ENCODE assay signal across 18 cellular contexts in the genomic region with DNA sequence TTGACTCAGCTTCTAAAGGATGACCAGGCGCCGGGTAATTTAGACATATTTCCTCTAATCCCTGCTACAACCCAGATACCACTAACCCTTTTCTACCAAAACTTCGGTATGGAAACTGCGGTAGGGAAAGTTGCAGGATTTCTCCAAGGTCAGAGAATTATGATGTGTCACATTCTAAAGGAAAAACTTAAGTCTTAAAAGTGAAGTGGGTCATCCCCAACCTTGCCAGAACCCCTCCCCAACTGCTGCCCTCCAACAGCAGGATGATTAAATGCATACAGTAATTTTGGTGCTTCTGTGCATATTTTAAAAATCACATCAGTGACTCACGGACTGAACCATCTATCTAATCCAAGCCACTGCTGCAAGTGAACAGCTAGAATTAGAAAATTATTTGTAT. TPM values are rescaled to one million over a fixed set of nuclear protein-coding genes. Genes with fewer than 3 reads are reported as not detected.
DNase-seq lines count a peak whose midpoint lies in the region; FAIRE-seq and TF ChIP-seq lines count a peak whose summit lies in the region.
"Had no signal": no experiment of that assay in that cellular context is flagged by ENCODE, and none has a peak within 500 bp of the region (broad histone marks: within the 10 kb centered on the region; RNA-seq: fewer than 3 reads in every experiment).

No MANE protein-coding gene starts in this region.

- H2AFZ ChIP-seq in smooth muscle cell (ENCODE audit: low read depth): no peak overlapping the region

- intact Hi-C loops in adrenal gland (cut with DNase I): no loop called here

- no peak for TF ChIP-seq CTCF in adrenal gland (IDR thresholded peaks at IDR 0.05)
- TF ChIP-seq CTCF in fibroblast of villous mesenchyme (IDR thresholded peaks at IDR 0.05; ENCODE audit: insufficient read depth, low read depth, low read length): no peak
- no peak for TF ChIP-seq CTCF in smooth muscle cell (IDR thresholded peaks at IDR 0.05; ENCODE audit: borderline replicate concordance, insufficient read depth, poor library complexity, severe bottlenecking)

- H3K4me1 ChIP-seq in adrenal gland (replicated peaks in 1 of 2) (peaks cover 11 to 77% of the 10 kb centered on the region in 2 donors), smooth muscle cell (ENCODE audit: low read depth) (peaks cover 16% of the 10 kb centered on the region)
- H3K4me1 ChIP-seq: SJSA1 had no signal

- H3K79me2 ChIP-seq in smooth muscle cell (ENCODE audit: low read depth): peaks cover 69% of the 10 kb centered on the region

- DNase-seq in EH (ENCODE audit: low read depth) (peak; percentile 62), adrenal gland (peak in 1 of 7 donors; percentile 23), fibroblast of villous mesenchyme (ENCODE audit: low read depth) (peak; percentile 58), smooth muscle cell (lab: John Stamatoyannopoulos, UW; ENCODE audit: unreplicated experiment) (no peak), frontal cortex (ENCODE audit: low spot score in 2 of 2) (no peak), NCI-H2107 (lab: John Stamatoyannopoulos, UW) (no peak), amniotic stem cell (lab: John Stamatoyannopoulos, UW) (no peak)
- DNase-seq in activated T-cell treated with anti-CD3 and anti-CD28 coated beads, Interleukin-2, amount 50 U/mL, for 1 hour: no peak
- DNase-seq: activated B cell treated with CpG ODN at 0.5 μM for 24 hours; activated CD8-positive, alpha-beta memory T cell treated with anti-CD3 and anti-CD28 coated beads for 24 hours; DMS 273 treated with DMSO at 0.1 percent for 48 hours; Kasumi-1; left lung; NCI-H1417; NCI-H774; stimulated activated CD4-positive, alpha-beta T cell treated with anti-CD3 and anti-CD28 coated beads, Interleukin-4, amount 100 ng/mL, for 1 hour had no signal

- peak overlapping the region; percentile 26 to 78 (median 49) for H3K27ac ChIP-seq in adrenal gland
- H3K27ac ChIP-seq in smooth muscle cell (ENCODE audit: low read depth): peak overlapping the region; percentile 77
- H3K27ac ChIP-seq: C4-2B, SJSA1 had no signal

- no peak overlapping the region for H3K9ac ChIP-seq in smooth muscle cell (ENCODE audit: low read depth)

- H4K20me1 ChIP-seq in smooth muscle cell (ENCODE audit: low read depth): peaks cover 61% of the 10 kb centered on the region

- H3K4me3 ChIP-seq in adrenal gland (no peak overlapping the region), fibroblast of villous mesenchyme (ENCODE audit: low read depth, low read length) (no peak overlapping the region), smooth muscle cell (no peak overlapping the region)
- H3K4me3 ChIP-seq: left lung, SJSA1 had no signal

- no peak for FAIRE-seq in frontal cortex (lab: Jason Lieb, UNC)

- TF ChIP-seq POLR2A in adrenal gland (IDR thresholded peaks at IDR 0.05): no peak

- H3K36me3 ChIP-seq in adrenal gland (replicated peaks in 1 of 2) (no peaks in the 10 kb centered on the region), smooth muscle cell (ENCODE audit: low read depth) (no peaks in the 10 kb centered on the region)
- H3K36me3 ChIP-seq: left lung, SJSA1 had no signal

- peaks cover 9% of the 10 kb centered on the region for H3F3A ChIP-seq in smooth muscle cell (ENCODE audit: low read depth)

- H3K27me3 ChIP-seq in adrenal gland: no peaks in the 10 kb centered on the region
- H3K27me3 ChIP-seq in smooth muscle cell (ENCODE audit: low read depth): no peaks in the 10 kb centered on the region
- H3K27me3 ChIP-seq: left lung, SJSA1 had no signal

- H3K4me2 ChIP-seq in smooth muscle cell: peak overlapping the region; percentile 70

- WGBS in adrenal gland, 4 donors: 39 to 63% (median 49%) methylated on average over 5 of the region's 5 CpGs
- 35% methylated on average over 5 of the region's 5 CpGs for WGBS in smooth muscle cell (ENCODE audit: low lambda C conversion rate)

- H3K9me3 ChIP-seq in adrenal gland (replicated peaks in 1 of 3): no peaks in the 10 kb centered on the region
- no peaks in the 10 kb centered on the region for H3K9me3 ChIP-seq in smooth muscle cell (replicated peaks; ENCODE audit: low read depth)
- H3K9me3 ChIP-seq: left lung, SJSA1 had no signal

RNA-seq across cellular contexts. Expression of gene GRB10, which starts 52.7 kb away (rescaled TPM):
- total RNA-seq in adrenal gland: 100 to 1,000 TPM in 2 of 8 donors, 10 to 100 TPM in 6; 63.9 to 158 (median 77.6) TPM
- polyA plus RNA-seq in adrenal gland: 10 to 100 TPM; 33.5 to 52.0 (median 45.3) TPM
- total RNA-seq in fibroblast of villous mesenchyme: 23.3 and 39.3 TPM in 2 replicates
- total RNA-seq in smooth muscle cell: 16.2 and 20.1 TPM in 2 replicates
- polyA plus RNA-seq in smooth muscle cell: 17.7 and 18.0 TPM in 2 replicates
- total RNA-seq in frontal cortex: 48.5 TPM
- total RNA-seq: activated B cell treated with CpG ODN at 0.5 μM for 24 hours had no signal

Comparison
In these comparisons a context has a peak if more than half of its experiments do, and no peak if none do; other contexts are left out.
1. DNase-seq: peak in EH (single experiment) and fibroblast of villous mesenchyme (single experiment); none in smooth muscle cell (single experiment), frontal cortex (0 of 2), NCI-H2107 (single experiment), activated T-cell treated with anti-CD3 and anti-CD28 coated beads, Interleukin-2, amount 50 U/mL, for 1 hour (single experiment) and amniotic stem cell (single experiment).